21 cellular contexts compared by ENCODE assay signal in the genomic region with DNA sequence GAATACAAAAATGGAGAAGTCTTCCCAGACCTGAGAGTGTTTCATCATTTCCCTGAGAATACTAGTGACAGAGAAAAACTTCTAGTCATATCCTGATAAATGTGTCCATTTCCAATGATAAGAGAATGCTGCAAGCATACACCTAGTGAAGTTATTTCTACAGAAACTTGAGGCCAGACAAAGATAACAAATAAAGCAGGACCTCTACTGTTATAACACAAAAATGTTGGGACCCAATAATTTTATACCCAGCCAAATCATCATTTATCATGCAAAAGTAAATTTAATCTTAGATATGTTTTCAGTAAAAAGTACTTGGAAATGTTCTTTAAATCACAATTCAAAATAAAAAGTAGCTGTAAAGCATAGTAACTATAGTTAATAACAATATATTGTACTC. TPM values are rescaled to one million over a fixed set of nuclear protein-coding genes. Genes with fewer than 3 reads are reported as not detected.
DNase-seq lines count a peak whose midpoint lies in the region; ATAC-seq, FAIRE-seq and TF ChIP-seq lines count a peak whose summit lies in the region.
"Had no signal": no experiment of that assay in that cellular context is flagged by ENCODE, and none has a peak within 500 bp of the region (broad histone marks: within the 10 kb centered on the region; RNA-seq: fewer than 3 reads in every experiment).

No MANE protein-coding gene starts in this region.

- H3K27ac ChIP-seq in SJSA1: peak overlapping the region; percentile 2; the same call in 1 of the 2 replicates
- no peak overlapping the region for H3K27ac ChIP-seq in H1 (ENCODE audit: low read depth, low read length)
- H3K27ac ChIP-seq: C4-2B, HL-60 had no signal

- no peaks in the 10 kb centered on the region for H3K27me3 ChIP-seq in SJSA1 (replicated peaks)
- H3K27me3 ChIP-seq in H1 (replicated peaks in 1 of 4; ENCODE audit: control insufficient read depth in 3 of 4, extremely low read depth in 1 of 4, insufficient read depth in 3 of 4, low read length in 3 of 4): no peaks in the 10 kb centered on the region

- no peak overlapping the region for H3K4me2 ChIP-seq in H1 (ENCODE audit: insufficient read depth in 1 of 2, low read depth in 2 of 2, low read length in 2 of 2)

- ATAC-seq in natural killer cell (no peak), HG02981 (IDR thresholded peaks at IDR 0.05; ENCODE audit: unreplicated experiment) (no peak)
- ATAC-seq in natural killer cell treated with Interleukin-12 subunit alpha and Interleukin-12 subunit beta and Interleukin-15 and Interleukin-18, amount 100 ng/mL, for 72 hours: no peak

- peaks cover 1 to 7% of the 10 kb centered on the region in 2 experiments for H4K20me1 ChIP-seq in H1 (replicated peaks in 1 of 2; ENCODE audit: control insufficient read depth in 1 of 2, insufficient read depth in 2 of 2, low read length in 2 of 2)

- H3K9me3 ChIP-seq in SJSA1 (replicated peaks) (peaks cover 10% of the 10 kb centered on the region), H1 (ENCODE audit: insufficient read depth in 2 of 2, low read depth in 1 of 2, low read length in 1 of 2) (peaks cover 0 to 2% of the 10 kb centered on the region in 2 experiments; a peak in 1 of 4 replicates)

- TF ChIP-seq CTCF in natural killer cell (IDR thresholded peaks at IDR 0.05) (no peak), H1 (IDR thresholded peaks at IDR 0.05; ENCODE audit: control extremely low read depth in 1 of 3, insufficient read depth in 1 of 3, low read depth in 1 of 3, low read length in 3 of 3) (no peak), nephron progenitor cell (IDR thresholded peaks at IDR 0.05) (no peak)

- no peak for DNase-seq in natural killer cell
- DNase-seq in natural killer cell treated with Interleukin-12 subunit alpha and Interleukin-12 subunit beta and Interleukin-15 and Interleukin-18, amount 100 ng/mL, for 72 hours (ENCODE audit: low spot score): no peak
- no peak for DNase-seq in SJSA1 (ENCODE audit: low read depth in 1 of 2, low spot score in 2 of 2)
- no peak for DNase-seq in H1 (ENCODE audit: low read depth in 1 of 2, low spot score in 2 of 2)
- no peak for DNase-seq in UCSD-AML1 (lab: John Stamatoyannopoulos, UW; ENCODE audit: unreplicated experiment)
- DNase-seq in SW480 (ENCODE audit: low spot score): no peak
- DNase-seq in nephron progenitor cell: no peak
- DNase-seq: AML-193, GDM1, Karpas-422, MV-4-11, NCI-H1105 treated with DMSO at 0.1 percent for 48 hours, NCI-H2081, NCI-H2171, NCI-H524 treated with DMSO at 0.1 percent for 48 hours, NCI-H82 had no signal

- H3K36me3 ChIP-seq in SJSA1 (peaks cover 17% of the 10 kb centered on the region; the same call in 1 of the 2 replicates), H1 (ENCODE audit: control insufficient read depth in 2 of 4, insufficient read depth in 4 of 4, low read length in 3 of 4) (no peaks in the 10 kb centered on the region; a peak in 1 of 8 replicates)

- no peak overlapping the region for H3K14ac ChIP-seq in H1 (ENCODE audit: insufficient read length)

- no peak for TF ChIP-seq POLR2A in H1 (IDR thresholded peaks at IDR 0.05; ENCODE audit: control extremely low read depth in 1 of 2, low read depth in 2 of 2, low read length in 2 of 2)

- H2BK5ac ChIP-seq in H1 (ENCODE audit: low read depth, low read length): no peak overlapping the region

- no peak overlapping the region for H3K4ac ChIP-seq in H1 (replicated peaks; ENCODE audit: insufficient read length, low read depth, low read length)

- FAIRE-seq in H1 (lab: Jason Lieb, UNC): no peak
- FAIRE-seq: GM18507, RCC 7860 had no signal

- no peak overlapping the region for H2AFZ ChIP-seq in H1 (ENCODE audit: low read length)

- H2BK12ac ChIP-seq in H1 (ENCODE audit: low read depth, low read length): no peak overlapping the region

- H3K23me2 ChIP-seq in H1 (ENCODE audit: low read depth, low read length): no peaks in the 10 kb centered on the region

- H3K79me2 ChIP-seq in H1 (ENCODE audit: control insufficient read depth in 1 of 2, insufficient read depth in 2 of 2, low read length in 2 of 2): peaks cover 30 to 100% of the 10 kb centered on the region in 2 experiments

- intact Hi-C loops in natural killer cell (cut with micrococcal nuclease): no loop called here

- POLR2A ChIA-PET in H1 (lab: Charles Lee; ENCODE audit: partially characterized antibody): interaction anchor here (0.8 to 4.5 kb wide), 5 partner anchors 11 to 72 kb away, joined by 3 to 18 read pairs (median 4); partner anchors contain the start of gene RRAS2

- H3K27ac Mint-ChIP-seq in natural killer cell (peak overlapping the region; percentile 25 to 38), nephron progenitor cell (no peak overlapping the region)
- H3K27ac Mint-ChIP-seq in natural killer cell treated with Interleukin-12 subunit alpha and Interleukin-12 subunit beta and Interleukin-15 and Interleukin-18, amount 100 ng/mL, for 72 hours: peak overlapping the region in 1 of 2 donors; percentile 72

- no peak overlapping the region for H4K8ac ChIP-seq in H1 (ENCODE audit: extremely low read depth, insufficient read depth, low read length)

- H3K56ac ChIP-seq in H1 (replicated peaks; ENCODE audit: insufficient read length, low read depth, low read length): no peak overlapping the region

- H3K4me3 Mint-ChIP-seq in natural killer cell: no peak overlapping the region
- no peak overlapping the region for H3K4me3 Mint-ChIP-seq in natural killer cell treated with Interleukin-12 subunit alpha and Interleukin-12 subunit beta and Interleukin-15 and Interleukin-18, amount 100 ng/mL, for 72 hours
- no peak overlapping the region for H3K4me3 Mint-ChIP-seq in nephron progenitor cell

- peaks cover 60 to 74% of the 10 kb centered on the region in 2 donors for H3K4me1 Mint-ChIP-seq in natural killer cell
- peaks cover 53 to 59% of the 10 kb centered on the region in 2 donors for H3K4me1 Mint-ChIP-seq in natural killer cell treated with Interleukin-12 subunit alpha and Interleukin-12 subunit beta and Interleukin-15 and Interleukin-18, amount 100 ng/mL, for 72 hours (ENCODE audit: low read depth in 2 of 2)
- H3K4me1 Mint-ChIP-seq in nephron progenitor cell: no peaks in the 10 kb centered on the region

- TF ChIP-seq RAD21 in H1 (IDR thresholded peaks at IDR 0.05 in 1 of 2, conservative IDR thresholded peaks at IDR 0.05 in 1 of 2; ENCODE audit: low read depth in 2 of 2, low read length in 2 of 2): no peak

- CTCF ChIA-PET in H1 (lab: Charles Lee; ENCODE audit: partially characterized antibody): interaction anchor here (0.6 to 5.6 kb wide), 10 partner anchors 10 to 109 kb away, joined by 3 to 49 read pairs (median 4); no protein-coding TSS in a partner anchor

- H2BK20ac ChIP-seq in H1 (ENCODE audit: low read length): no peak overlapping the region

- H3K9me3 Mint-ChIP-seq in natural killer cell (no peaks in the 10 kb centered on the region), nephron progenitor cell (peaks cover 79% of the 10 kb centered on the region)
- H3K9me3 Mint-ChIP-seq in natural killer cell treated with Interleukin-12 subunit alpha and Interleukin-12 subunit beta and Interleukin-15 and Interleukin-18, amount 100 ng/mL, for 72 hours: no peaks in the 10 kb centered on the region

- no peaks in the 10 kb centered on the region for H3K27me3 Mint-ChIP-seq in natural killer cell (ENCODE audit: low read depth in 2 of 2)
- H3K27me3 Mint-ChIP-seq in natural killer cell treated with Interleukin-12 subunit alpha and Interleukin-12 subunit beta and Interleukin-15 and Interleukin-18, amount 100 ng/mL, for 72 hours: no peaks in the 10 kb centered on the region
- H3K27me3 Mint-ChIP-seq in nephron progenitor cell (ENCODE audit: low read depth, poor library complexity): peaks cover 4% of the 10 kb centered on the region

- H3K23ac ChIP-seq in H1 (ENCODE audit: insufficient read length): no peak overlapping the region

- peaks cover 11% of the 10 kb centered on the region for H3K4me1 ChIP-seq in SJSA1 (replicated peaks)
- peaks cover 0 to 21% (median 11%) of the 10 kb centered on the region in 4 experiments; a peak in 6 of 7 replicates for H3K4me1 ChIP-seq in H1 (replicated peaks in 1 of 4; ENCODE audit: control insufficient read depth in 3 of 4, insufficient read depth in 4 of 4, low read length in 3 of 4)

- no peak overlapping the region for H2BK15ac ChIP-seq in H1 (ENCODE audit: low read length)

- no peak overlapping the region for H3K9ac ChIP-seq in H1 (replicated peaks in 1 of 4; ENCODE audit: extremely low read depth in 1 of 4, low read depth in 3 of 4, low read length in 3 of 4)

- H3K36me3 Mint-ChIP-seq in natural killer cell: no peaks in the 10 kb centered on the region
- peaks cover 31% of the 10 kb centered on the region for H3K36me3 Mint-ChIP-seq in natural killer cell treated with Interleukin-12 subunit alpha and Interleukin-12 subunit beta and Interleukin-15 and Interleukin-18, amount 100 ng/mL, for 72 hours
- peaks cover 79% of the 10 kb centered on the region for H3K36me3 Mint-ChIP-seq in nephron progenitor cell (ENCODE audit: low read depth)

- peak overlapping the region; percentile 38 for H4K5ac ChIP-seq in H1 (ENCODE audit: insufficient read length, low read depth, low read length)

- TF ChIP-seq EP300 in H1 (IDR thresholded peaks at IDR 0.05; ENCODE audit: borderline replicate concordance in 1 of 2, low read depth in 2 of 2, low read length in 2 of 2): no peak

- no peak overlapping the region for H4K91ac ChIP-seq in H1 (replicated peaks; ENCODE audit: insufficient read length, low read length)

- H3K18ac ChIP-seq in H1 (ENCODE audit: extremely low read depth, low read length): no peak overlapping the region

- H2BK120ac ChIP-seq in H1 (replicated peaks; ENCODE audit: low read depth, low read length): no peak overlapping the region

- H3K4me3 ChIP-seq in SJSA1 (no peak overlapping the region), H1 (ENCODE audit: extremely low read depth in 1 of 4, insufficient read depth in 2 of 4, low read depth in 3 of 4, low read length in 4 of 4) (no peak overlapping the region)

- H2AK5ac ChIP-seq in H1 (ENCODE audit: low read depth, low read length): no peak overlapping the region

- no peaks in the 10 kb centered on the region for H3K79me1 ChIP-seq in H1 (ENCODE audit: low read depth, low read length)

RNA-seq across cellular contexts. Expression of gene RRAS2, which starts 12.7 kb away (rescaled TPM):
- total RNA-seq in natural killer cell: 10 to 100 TPM; 62.1 to 86.7 (median 69.6) TPM
- 100 to 1,000 TPM in 1 of 2 donors, 10 to 100 TPM in 1; 97.3 to 141 TPM for total RNA-seq in natural killer cell treated with Interleukin-12 subunit alpha and Interleukin-12 subunit beta and Interleukin-15 and Interleukin-18, amount 100 ng/mL, for 72 hours
- total RNA-seq in SJSA1 (2014; rRNA removed; shearing (Covaris generic)): 159 and 200 TPM in 2 replicates
- 220 and 234 TPM in 2 replicates for total RNA-seq in H1 (2021; fragmentation: NEBNext Ultra II Directional; extraction: Animal tissue kit (Norgen Biotek cat#: 25700))
- 48.5 and 72.3 TPM in 2 replicates for polyA plus RNA-seq in H1 (2011; rRNA removed)
- 100 TPM for polyA plus RNA-seq in H1 (2011; cell fraction: cytosol; rRNA removed)
- 27.8 TPM for polyA plus RNA-seq in H1 (2011; cell fraction: nucleus; rRNA removed)
- polyA plus RNA-seq in H1 (2012, experiment 1 of 2): 94.8 to 171 TPM (median 113 TPM) in 4 replicates
- 51.6 TPM for polyA plus RNA-seq in H1 (2012, experiment 2 of 2)
- polyA plus RNA-seq in H1 (2013, experiment 1 of 2): 142 TPM
- 146 TPM for polyA plus RNA-seq in H1 (2013, experiment 2 of 2)
- polyA minus RNA-seq in H1 (2011; rRNA and poly(A)+ RNA removed): 46.3 and 83.7 TPM in 2 replicates
- polyA minus RNA-seq in H1 (2011; cell fraction: cytosol; rRNA and poly(A)+ RNA removed): 105 TPM
- polyA minus RNA-seq in H1 (2011; cell fraction: nucleus; rRNA and poly(A)+ RNA removed): 85.4 TPM
